Comparison of ENCODE assay signal across 13 cellular contexts in the genomic region with DNA sequence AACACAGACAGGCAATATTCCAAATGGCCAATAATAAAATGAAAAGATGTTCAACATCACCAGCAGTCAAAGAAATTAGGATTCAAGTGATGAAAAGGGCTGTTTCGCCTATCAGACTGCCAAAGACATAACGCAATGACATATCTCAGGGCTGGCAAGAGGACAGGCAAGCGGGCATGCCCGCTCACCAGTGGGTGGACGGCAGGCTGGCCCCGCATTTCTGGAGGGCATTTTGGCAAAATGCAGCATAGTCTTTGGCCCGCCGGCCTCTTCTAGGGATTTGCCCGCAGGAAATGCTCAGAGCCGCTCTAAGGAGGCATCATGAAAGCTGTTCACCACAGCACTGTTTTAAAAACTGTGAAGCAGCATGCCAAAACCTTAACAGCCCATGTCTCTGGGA. TPM values are rescaled to one million over a fixed set of nuclear protein-coding genes. Genes with fewer than 3 reads are reported as not detected.
DNase-seq lines count a peak whose midpoint lies in the region; ATAC-seq and TF ChIP-seq lines count a peak whose summit lies in the region.
"Had no signal": no experiment of that assay in that cellular context is flagged by ENCODE, and none has a peak within 500 bp of the region (broad histone marks: within the 10 kb centered on the region; RNA-seq: fewer than 3 reads in every experiment).

No MANE protein-coding gene starts in this region.

- H2AFZ ChIP-seq in PC-9 (no peak overlapping the region), parathyroid adenoma (no peak overlapping the region)

- H3K36me3 Mint-ChIP-seq in activated T-cell treated with anti-CD3 and anti-CD28 coated beads, Interleukin-2, amount 50 U/mL, for 72 hours (ENCODE audit: insufficient read depth in 2 of 2), result peaks cover 0 to 3% of the 10 kb centered on the region in 2 donors

- CTCF ChIA-PET in PC-9 (lab: Charles Lee), result no interaction called here

- intact Hi-C loops in PC-9 (cut with micrococcal nuclease; ENCODE audit: unreplicated experiment), result no loop called here

- no peaks in the 10 kb centered on the region for H3K27me3 ChIP-seq in PC-9 (ENCODE audit: insufficient read depth, low read depth)
- no peaks in the 10 kb centered on the region for H3K27me3 ChIP-seq in endocrine pancreas (ENCODE audit: control insufficient read depth, insufficient read depth, low read length)
- H3K27me3 ChIP-seq in parathyroid adenoma (ENCODE audit: control insufficient read depth, insufficient read depth, low read length), result no peaks in the 10 kb centered on the region

- no peaks in the 10 kb centered on the region for H3K9me3 Mint-ChIP-seq in activated T-cell treated with anti-CD3 and anti-CD28 coated beads, Interleukin-2, amount 50 U/mL, for 72 hours

- POLR2A ChIA-PET in PC-9 (lab: Charles Lee; ENCODE audit: unreplicated experiment), result no interaction called here

- H3K36me3 ChIP-seq in PC-9 (ENCODE audit: low read depth) (no peaks in the 10 kb centered on the region), endocrine pancreas (ENCODE audit: control insufficient read depth, insufficient read depth, low read length) (no peaks in the 10 kb centered on the region), parathyroid adenoma (ENCODE audit: control insufficient read depth, insufficient read depth, low read length) (no peaks in the 10 kb centered on the region)

- peaks cover 21% of the 10 kb centered on the region; the same call in 1 of the 2 replicates for H3F3A ChIP-seq in PC-9 (ENCODE audit: insufficient read depth, low read depth)

- H3K4me3 ChIP-seq in PC-9 (peak overlapping the region; percentile 62), endocrine pancreas (ENCODE audit: control insufficient read depth, insufficient read depth, low read length) (no peak overlapping the region), parathyroid adenoma (ENCODE audit: low read depth, low read length) (peak overlapping the region; percentile 50)

- H3K27ac ChIP-seq in PC-9 (peak overlapping the region; percentile 45; the same call in 1 of the 2 replicates), parathyroid adenoma (peak overlapping the region; percentile 86)
- H3K27ac ChIP-seq: psoas muscle had no signal

- H3K4me2 ChIP-seq in PC-9, result peak overlapping the region; percentile 83
- peak overlapping the region; percentile 69 for H3K4me2 ChIP-seq in parathyroid adenoma (ENCODE audit: low read length)

- H3K27ac Mint-ChIP-seq in activated T-cell treated with anti-CD3 and anti-CD28 coated beads, Interleukin-2, amount 50 U/mL, for 72 hours, result no peak overlapping the region

- peaks cover 9% of the 10 kb centered on the region; the same call in 1 of the 2 replicates for H4K20me1 ChIP-seq in PC-9 (ENCODE audit: insufficient read depth)

- ATAC-seq in activated T-cell treated with anti-CD3 and anti-CD28 coated beads, Interleukin-2, amount 50 U/mL, for 72 hours (replicated peaks in 1 of 2), result no peak
- no peak for ATAC-seq in HG03196 (IDR thresholded peaks at IDR 0.05; ENCODE audit: unreplicated experiment)

- H3K79me2 ChIP-seq in PC-9 (ENCODE audit: low read depth), result peaks cover 49% of the 10 kb centered on the region
- H3K79me2 ChIP-seq in parathyroid adenoma, result peaks cover 7% of the 10 kb centered on the region

- no peak for DNase-seq in activated T-cell treated with anti-CD3 and anti-CD28 coated beads, Interleukin-2, amount 50 U/mL, for 72 hours
- no peak for DNase-seq in activated T-cell treated with anti-CD3 and anti-CD28 coated beads, Interleukin-2, amount 50 U/mL, for 48 hours
- DNase-seq in PC-9 (no peak), DMS153 (lab: John Stamatoyannopoulos, UW) (no peak), activated gamma-delta T cell treated with Interleukin-2 at 50 U/mL for 16 hours (no peak)
- DNase-seq: erythroblast, NCI-H446, psoas muscle had no signal

- H3K4me1 ChIP-seq in PC-9 (replicated peaks; ENCODE audit: insufficient read depth) (peaks cover 31% of the 10 kb centered on the region), endocrine pancreas (ENCODE audit: control insufficient read depth, insufficient read depth, low read length) (no peaks in the 10 kb centered on the region), parathyroid adenoma (peaks cover 10% of the 10 kb centered on the region)

- peaks cover 5% of the 10 kb centered on the region for H3K4me1 Mint-ChIP-seq in activated T-cell treated with anti-CD3 and anti-CD28 coated beads, Interleukin-2, amount 50 U/mL, for 72 hours (ENCODE audit: low read depth)

- H3K9ac ChIP-seq in endocrine pancreas (ENCODE audit: control insufficient read depth, insufficient read depth, low read length), result peak overlapping the region; percentile 47
- H3K9ac ChIP-seq in parathyroid adenoma, result no peak overlapping the region

- H3K4me3 Mint-ChIP-seq in activated T-cell treated with anti-CD3 and anti-CD28 coated beads, Interleukin-2, amount 50 U/mL, for 72 hours, result peak overlapping the region; percentile 89 to 94

- no peak for TF ChIP-seq CTCF in PC-9 (conservative IDR thresholded peaks at IDR 0.05)
- no peak for TF ChIP-seq CTCF in parathyroid adenoma (IDR thresholded peaks at IDR 0.05)

- peaks cover 43% of the 10 kb centered on the region for H3K27me3 Mint-ChIP-seq in activated T-cell treated with anti-CD3 and anti-CD28 coated beads, Interleukin-2, amount 50 U/mL, for 72 hours (ENCODE audit: low read depth)

- H3K9me2 ChIP-seq in PC-9 (ENCODE audit: insufficient read depth), result no peaks in the 10 kb centered on the region

- no TSS peak for BruUV-seq in PC-9 (replicated peaks; lab: Mats Ljungman, UMichigan)

- H3K9me3 ChIP-seq in PC-9 (ENCODE audit: insufficient read depth, low read depth) (no peaks in the 10 kb centered on the region), endocrine pancreas (ENCODE audit: control insufficient read depth, low read length) (no peaks in the 10 kb centered on the region), parathyroid adenoma (ENCODE audit: control insufficient read depth, low read length) (no peaks in the 10 kb centered on the region)
- H3K9me3 ChIP-seq: psoas muscle had no signal

RNA-seq across cellular contexts. Expression of gene PPP1R26, which starts 1.4 kb away (rescaled TPM):
- 1 to 10 TPM in 1 of 2 donors, under 1 TPM in 1; 0.96 to 2.8 TPM for total RNA-seq in activated T-cell treated with anti-CD3 and anti-CD28 coated beads, Interleukin-2, amount 50 U/mL, for 72 hours
- 41.2 and 46.9 TPM in 2 replicates for total RNA-seq in PC-9 (2021)

RNA-seq across cellular contexts. Expression of gene MRPS2, which starts 22.3 kb away (rescaled TPM):
- total RNA-seq in activated T-cell treated with anti-CD3 and anti-CD28 coated beads, Interleukin-2, amount 50 U/mL, for 72 hours, result 10 to 100 TPM; 40.6 to 54.9 TPM
- 84.4 and 93.4 TPM in 2 replicates for total RNA-seq in PC-9 (2021)

RNA-seq across cellular contexts. Expression of gene LCN1, which starts 43.0 kb away (rescaled TPM):
- not detected for total RNA-seq in activated T-cell treated with anti-CD3 and anti-CD28 coated beads, Interleukin-2, amount 50 U/mL, for 72 hours
- total RNA-seq in PC-9 (2021), result not detected in 2 replicates
- total RNA-seq: lung microvascular endothelial cell, RPMI7951 had no signal

Comparison
In these comparisons a context has a peak if more than half of its experiments do, and no peak if none do; other contexts are left out.
1. RNA of gene PPP1R26, which starts 1.4 kb away (total RNA-seq): 41.2 to 46.9 TPM in PC-9; 0.96 to 2.8 TPM in activated T-cell treated with anti-CD3 and anti-CD28 coated beads, Interleukin-2, amount 50 U/mL, for 72 hours; every median in the first group is over 10 times any median in the second.